In genomic region chr5:139964266-139964993, GRCh38 we compare ENCODE assay signal across 1 cellular context.
A peak's percentile ranks its signal among the peaks of the same experiment; 100 is the strongest.
TF ChIP-seq lines count a peak whose summit lies in the region.

No MANE protein-coding gene starts in this region.

TF ChIP-seq in GM12878, 131 proteins besides CTCF, POLR2A, EP300 and RAD21 (continued from another document):
- TF ChIP-seq NRF1 (conservative IDR thresholded peaks at IDR 0.05; ENCODE audit: low read depth, low read length) = no peak
- TF ChIP-seq ZNF207 (IDR thresholded peaks at IDR 0.05; ENCODE audit: borderline replicate concordance) = no peak
- no peak for TF ChIP-seq FOXK2 (IDR thresholded peaks at IDR 0.05)
- no peak for TF ChIP-seq ETV6 (conservative IDR thresholded peaks at IDR 0.05 in 1 of 2, IDR thresholded peaks at IDR 0.05 in 1 of 2; ENCODE audit: borderline replicate concordance in 1 of 2, low read depth in 1 of 2)
- TF ChIP-seq MEF2B (IDR thresholded peaks at IDR 0.05; ENCODE audit: partially characterized antibody, poor library complexity, severe bottlenecking) = peak; percentile 95
- TF ChIP-seq CHD2 (IDR thresholded peaks at IDR 0.05; ENCODE audit: borderline replicate concordance, low read depth, low read length) = no peak
- TF ChIP-seq RELA (IDR thresholded peaks at IDR 0.05; ENCODE audit: borderline replicate concordance, partially characterized antibody) = no peak
- TF ChIP-seq ZZZ3 (IDR thresholded peaks at IDR 0.05; ENCODE audit: control insufficient read depth, insufficient read length, low read depth) = no peak
- TF ChIP-seq ESRRA (IDR thresholded peaks at IDR 0.05; ENCODE audit: low read length) = no peak
- TF ChIP-seq HCFC1 (IDR thresholded peaks at IDR 0.05; ENCODE audit: low read length) = no peak
- TF ChIP-seq MLLT1 (IDR thresholded peaks at IDR 0.05) = peak; percentile 38; the same call in 1 of the 2 replicates
- no peak for TF ChIP-seq RBBP5 (conservative IDR thresholded peaks at IDR 0.05)
- no peak for TF ChIP-seq ZNF384 (IDR thresholded peaks at IDR 0.05; ENCODE audit: borderline replicate concordance, low read depth, low read length)
- no peak for TF ChIP-seq SMAD1 (IDR thresholded peaks at IDR 0.05; ENCODE audit: low read depth, partially characterized antibody)
- TF ChIP-seq NFIC (IDR thresholded peaks at IDR 0.05; ENCODE audit: low read depth, low read length) = no peak
- TF ChIP-seq ATF3 (IDR thresholded peaks at IDR 0.05; ENCODE audit: borderline replicate concordance, extremely low read depth, low read depth, low read length) = no peak
- TF ChIP-seq ZBTB11 (CRISPR knock-in tag; IDR thresholded peaks at IDR 0.05) = no peak
- TF ChIP-seq E4F1 (IDR thresholded peaks at IDR 0.05; ENCODE audit: borderline replicate concordance, partially characterized antibody) = no peak
- TF ChIP-seq HDAC6 (IDR thresholded peaks at IDR 0.05; ENCODE audit: unreplicated experiment) = no peak
- TF ChIP-seq CEBPB (IDR thresholded peaks at IDR 0.05; ENCODE audit: borderline replicate concordance in 1 of 2, low read depth in 2 of 2, low read length in 2 of 2) = no peak
- no peak for TF ChIP-seq FOXM1 (IDR thresholded peaks at IDR 0.05; ENCODE audit: low read depth, low read length)
- no peak for TF ChIP-seq CEBPZ (IDR thresholded peaks at IDR 0.05; ENCODE audit: low read depth, low read length)
- no peak for TF ChIP-seq ZBTB4 (CRISPR knock-in tag; IDR thresholded peaks at IDR 0.05)
- peak; percentile 44; the same call in 1 of the 2 replicates for TF ChIP-seq IRF4 (IDR thresholded peaks at IDR 0.05; ENCODE audit: low read depth, low read length)
- TF ChIP-seq NKRF (conservative IDR thresholded peaks at IDR 0.05) = no peak
- no peak for TF ChIP-seq SREBF1 (IDR thresholded peaks at IDR 0.05; ENCODE audit: low read length)
- TF ChIP-seq BCL11A (IDR thresholded peaks at IDR 0.05; ENCODE audit: low read depth, low read length) = no peak
- no peak for TF ChIP-seq NFXL1 (IDR thresholded peaks at IDR 0.05; ENCODE audit: borderline replicate concordance)
- no peak for TF ChIP-seq RCOR1 (conservative IDR thresholded peaks at IDR 0.05; ENCODE audit: low read depth, low read length)
- TF ChIP-seq BACH1 (IDR thresholded peaks at IDR 0.05; ENCODE audit: borderline replicate concordance) = no peak
- TF ChIP-seq CREB1 (IDR thresholded peaks at IDR 0.05; ENCODE audit: low read depth) = no peak
- no peak for TF ChIP-seq DPF2 (IDR thresholded peaks at IDR 0.05)
- no peak for TF ChIP-seq TARDBP (IDR thresholded peaks at IDR 0.05; ENCODE audit: borderline replicate concordance)
- TF ChIP-seq TBL1XR1 (IDR thresholded peaks at IDR 0.05; ENCODE audit: low read depth, low read length) = no peak
- peak; percentile 75 for TF ChIP-seq EED (IDR thresholded peaks at IDR 0.05; ENCODE audit: low read depth)
- TF ChIP-seq RFX5 (IDR thresholded peaks at IDR 0.05; ENCODE audit: low read depth, low read length) = no peak
- TF ChIP-seq SUPT20H (IDR thresholded peaks at IDR 0.05; ENCODE audit: borderline replicate concordance, control insufficient read depth, low read depth, low read length) = no peak
- no peak for TF ChIP-seq SMAD5 (IDR thresholded peaks at IDR 0.05; ENCODE audit: low read depth)
- no peak for TF ChIP-seq CREM (IDR thresholded peaks at IDR 0.05; ENCODE audit: low read depth)
- no peak for TF ChIP-seq RB1 (IDR thresholded peaks at IDR 0.05; ENCODE audit: borderline replicate concordance)
- TF ChIP-seq ASH2L (IDR thresholded peaks at IDR 0.05; ENCODE audit: borderline replicate concordance, low read depth) = no peak
- TF ChIP-seq IKZF1 (conservative IDR thresholded peaks at IDR 0.05) = 0 out of 2 replicates have a peak, but pooled peaks have one; percentile 26
- TF ChIP-seq ZNF592 (IDR thresholded peaks at IDR 0.05) = no peak
